In genomic region chr12:95774311-95775045, GRCh38 we compare ENCODE assay signal across 1 cellular context.
TF ChIP-seq lines count a peak whose summit lies in the region.

No MANE protein-coding gene starts in this region.

TF ChIP-seq in HepG2, 621 proteins besides CTCF, POLR2A, EP300 and RAD21 (continued from another document):
- no peak for TF ChIP-seq ZSCAN31 (CRISPR knock-in tag; IDR thresholded peaks at IDR 0.05; ENCODE audit: low read depth)
- TF ChIP-seq MTERF4 (CRISPR knock-in tag; IDR thresholded peaks at IDR 0.05), result no peak
- no peak for TF ChIP-seq ZNF816 (CRISPR knock-in tag; IDR thresholded peaks at IDR 0.05; ENCODE audit: borderline replicate concordance)
- no peak for TF ChIP-seq MEIS1 (CRISPR knock-in tag; IDR thresholded peaks at IDR 0.05; ENCODE audit: borderline replicate concordance)
- TF ChIP-seq KLF13 (CRISPR knock-in tag; IDR thresholded peaks at IDR 0.05), result no peak
